ENCODE assay signal across 1 cellular context in genomic region chr6:14210663-14211595, GRCh38.
TF ChIP-seq lines count a peak whose summit lies in the region.

No MANE protein-coding gene starts in this region.

TF ChIP-seq in SK-N-SH, 30 proteins besides CTCF, POLR2A, EP300 and RAD21 (continued from another document):
- no peak for TF ChIP-seq REST (IDR thresholded peaks at IDR 0.05; ENCODE audit: low read depth, low read length)
- no peak for TF ChIP-seq EZH2phosphoT487 (IDR thresholded peaks at IDR 0.05; ENCODE audit: borderline replicate concordance, low read depth)
- peak; percentile 93 for TF ChIP-seq USF1 (IDR thresholded peaks at IDR 0.05; ENCODE audit: borderline replicate concordance, low read depth)
- peak; percentile 91 for TF ChIP-seq SMC3 (IDR thresholded peaks at IDR 0.05; ENCODE audit: low read depth, low read length)
- no peak for TF ChIP-seq PBX3 (IDR thresholded peaks at IDR 0.05)
- TF ChIP-seq GATA2 (CRISPR knock-in tag; IDR thresholded peaks at IDR 0.05): no peak
- peak; percentile 66 for TF ChIP-seq MXI1 (IDR thresholded peaks at IDR 0.05; ENCODE audit: low read depth, low read length)
- TF ChIP-seq IRF3 (IDR thresholded peaks at IDR 0.05; ENCODE audit: low read depth, low read length): no peak
- TF ChIP-seq RXRA (IDR thresholded peaks at IDR 0.05; ENCODE audit: borderline replicate concordance, low read depth): no peak
- TF ChIP-seq MEF2A (IDR thresholded peaks at IDR 0.05; ENCODE audit: borderline replicate concordance, low read depth): no peak
